In the genomic region with DNA sequence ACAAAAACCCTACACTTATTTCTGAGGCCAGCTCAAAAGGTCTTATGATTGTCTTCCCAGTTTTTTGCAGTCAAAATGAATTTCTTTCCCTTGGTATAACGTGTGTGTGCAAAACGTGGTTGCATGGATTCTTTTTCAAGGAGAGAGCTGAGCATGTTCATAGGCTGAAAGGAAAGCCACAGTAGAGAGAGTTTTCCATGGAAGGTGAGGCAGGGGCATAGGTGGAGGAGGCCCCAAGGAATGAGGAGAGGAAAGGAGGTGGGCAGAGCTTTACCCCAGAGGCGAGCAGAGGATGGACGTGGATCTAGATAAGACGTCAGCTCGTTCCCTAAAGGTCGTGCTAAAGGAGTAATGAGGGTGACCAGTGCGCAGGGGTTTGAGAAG, we compare ENCODE assay signal across 8 cellular contexts. TPM values are rescaled to one million over a fixed set of nuclear protein-coding genes. Genes with fewer than 3 reads are reported as not detected.
DNase-seq lines count a peak whose midpoint lies in the region; ATAC-seq and TF ChIP-seq lines count a peak whose summit lies in the region.

No MANE protein-coding gene starts in this region.

- ATAC-seq in GM19324 (IDR thresholded peaks at IDR 0.05; ENCODE audit: low FRiP score, unreplicated experiment) (peak; percentile 7), HG02870 (IDR thresholded peaks at IDR 0.05; ENCODE audit: unreplicated experiment) (no peak)

- no peaks in the 10 kb centered on the region for H3K9me3 ChIP-seq in OCI-LY1 (ENCODE audit: low read length)

- H3K79me2 ChIP-seq in OCI-LY1 (ENCODE audit: insufficient read depth, low read length), result peaks cover 24% of the 10 kb centered on the region

- peaks cover 51% of the 10 kb centered on the region for H3K4me1 ChIP-seq in OCI-LY1 (ENCODE audit: insufficient read depth, low read length, severe bottlenecking)

- DNase-seq in epithelial cell of proximal tubule (ENCODE audit: low read depth), result no peak
- no peak for DNase-seq in retinal pigment epithelial cell (ENCODE audit: low read depth)
- no peak for DNase-seq in H4 (ENCODE audit: low spot score)
- no peak for DNase-seq in SW 1271 (lab: John Stamatoyannopoulos, UW)
- no peak for DNase-seq in stimulated activated CD4-positive, alpha-beta T cell treated with anti-CD3 and anti-CD28 coated beads, Interleukin-4, amount 100 ng/mL, for 24 hours

- no peak overlapping the region for H2AFZ ChIP-seq in OCI-LY1 (ENCODE audit: low read length)

- no peaks in the 10 kb centered on the region for H3F3A ChIP-seq in OCI-LY1 (ENCODE audit: insufficient read depth, low read length)

- peak overlapping the region; percentile 85 for H3K4me2 ChIP-seq in OCI-LY1 (ENCODE audit: low read length)

- H3K36me3 ChIP-seq in OCI-LY1 (ENCODE audit: insufficient read depth, low read length), result peaks cover 46% of the 10 kb centered on the region

- H3K27me3 ChIP-seq in OCI-LY1 (ENCODE audit: insufficient read depth, low read length), result no peaks in the 10 kb centered on the region

- H3K4me3 ChIP-seq in OCI-LY1 (ENCODE audit: low read depth, low read length, poor library complexity, severe bottlenecking), result peak overlapping the region; percentile 93
- H3K4me3 ChIP-seq in epithelial cell of proximal tubule (ENCODE audit: low read depth, low read length), result peak overlapping the region; percentile 79
- H3K4me3 ChIP-seq in retinal pigment epithelial cell (ENCODE audit: low read length), result peak overlapping the region; percentile 47

- H3K9me2 ChIP-seq in OCI-LY1 (ENCODE audit: low read depth, low read length), result no peaks in the 10 kb centered on the region

- H3K9ac ChIP-seq in OCI-LY1 (ENCODE audit: low read length), result peak overlapping the region; percentile 75

- TF ChIP-seq CTCF in OCI-LY1 (IDR thresholded peaks at IDR 0.05; ENCODE audit: low read length) (no peak), epithelial cell of proximal tubule (conservative IDR thresholded peaks at IDR 0.05; ENCODE audit: low read depth, low read length) (no peak), retinal pigment epithelial cell (conservative IDR thresholded peaks at IDR 0.05; ENCODE audit: low read depth, low read length) (no peak)

- peak overlapping the region; percentile 65 for H3K27ac ChIP-seq in OCI-LY1 (ENCODE audit: low read depth, low read length, poor library complexity, severe bottlenecking)

- no peaks in the 10 kb centered on the region for H4K20me1 ChIP-seq in OCI-LY1 (ENCODE audit: insufficient read depth, low read length)

RNA-seq across cellular contexts. Expression of gene TRPV2, which starts 22.8 kb away (rescaled TPM):
- 8.5 and 28.4 TPM in 2 replicates for total RNA-seq in epithelial cell of proximal tubule
- 4.8 and 5.5 TPM in 2 replicates for total RNA-seq in H4 (2014; rRNA removed; shearing (Covaris generic))

RNA-seq across cellular contexts. Expression of gene LRRC75A, which starts 53.8 kb away (rescaled TPM):
- 0.22 and 0.23 TPM in 2 replicates for total RNA-seq in epithelial cell of proximal tubule
- total RNA-seq in H4 (2014; rRNA removed; shearing (Covaris generic)), result 0.39 TPM in 1 of 2 replicates, not detected in the other

RNA-seq across cellular contexts. Expression of gene UBB, which starts 57.3 kb away (rescaled TPM):
- total RNA-seq in epithelial cell of proximal tubule, result 1,348 and 1,532 TPM in 2 replicates
- total RNA-seq in H4 (2014; rRNA removed; shearing (Covaris generic)), result 1,938 and 1,951 TPM in 2 replicates
